In genomic region chr5:125766706-125767105, GRCh38 we compare ENCODE assay signal across 27 cellular contexts.
DNase-seq lines count a peak whose midpoint lies in the region; ATAC-seq, FAIRE-seq and TF ChIP-seq lines count a peak whose summit lies in the region.
"Had no signal": no experiment of that assay in that cellular context is flagged by ENCODE, and none has a peak within 500 bp of the region (broad histone marks: within the 10 kb centered on the region; RNA-seq: fewer than 3 reads in every experiment).

No MANE protein-coding gene starts in this region.

- 4% methylated on average over 1 of the region's 1 CpG for WGBS in HepG2 (ENCODE audit: low lambda C conversion rate)
- 44% methylated on average over 1 of the region's 1 CpG for WGBS in right lobe of liver (ENCODE audit: insufficient coverage, low coverage, low lambda C conversion rate, missing lambda C conversion rate)

- TF ChIP-seq RAD21 in HepG2 (CRISPR knock-in tag; IDR thresholded peaks at IDR 0.05), result no peak

- H3K4me2 ChIP-seq in HepG2 (ENCODE audit: low read depth, low read length), result no peak overlapping the region
- H3K4me2 ChIP-seq: A549; BLaER1; BLaER1 treated with 17β-estradiol and CSF1 and Interleukin-3, amounts not matched to agents 10 nM and 100 nM had no signal

- intact Hi-C loops in HepG2 (cut with micrococcal nuclease; ENCODE audit: unreplicated experiment) (no loop called here), right lobe of liver (cut with DNase I) (no loop called here)

- in situ Hi-C loops in HepG2 (cut with HindIII; ENCODE audit: extremely low pct_ligation_motif_present, low pct_unique_long_range_greater_than_20kb), result no loop called here

- no peak overlapping the region for H3K9ac ChIP-seq in HepG2 (ENCODE audit: insufficient read depth, low read depth, low read length)
- H3K9ac ChIP-seq: BLaER1; BLaER1 treated with 17β-estradiol and CSF1 and Interleukin-3, amounts not matched to agents 10 nM and 100 nM had no signal

- H2AFZ ChIP-seq in HepG2 (ENCODE audit: low read length), result no peak overlapping the region

- CTCF ChIA-PET in HepG2 (lab: Yijun Ruan, JAX; ENCODE audit: low intra/inter-chr PET ratio, low total read pairs), result no interaction called here

- H3K79me2 ChIP-seq in HepG2 (ENCODE audit: insufficient read depth, low read length), result no peaks in the 10 kb centered on the region

- no peak overlapping the region for H3K4me3 ChIP-seq in HepG2 (replicated peaks in 1 of 3; ENCODE audit: insufficient read depth in 1 of 3, low read depth in 2 of 3, low read length in 3 of 3)
- H3K4me3 ChIP-seq in right lobe of liver, result no peak overlapping the region
- H3K4me3 ChIP-seq: A549; BLaER1; BLaER1 treated with 17β-estradiol and CSF1 and Interleukin-3, amounts not matched to agents 10 nM and 100 nM had no signal

- TF ChIP-seq POLR2A in HepG2 (IDR thresholded peaks at IDR 0.05; ENCODE audit: insufficient read depth in 1 of 2, low read depth in 2 of 2, low read length in 2 of 2) (no peak), right lobe of liver (IDR thresholded peaks at IDR 0.05) (no peak)

- H3K36me3 ChIP-seq in HepG2 (replicated peaks in 1 of 2; ENCODE audit: control insufficient read depth in 1 of 2, insufficient read depth in 2 of 2, low read length in 2 of 2) (no peaks in the 10 kb centered on the region), right lobe of liver (no peaks in the 10 kb centered on the region)
- H3K36me3 ChIP-seq: BE2C; BLaER1; BLaER1 treated with 17β-estradiol and CSF1 and Interleukin-3, amounts not matched to agents 10 nM and 100 nM had no signal

- BruUV-seq in HepG2 (replicated peaks; lab: Mats Ljungman, UMichigan), result no TSS peak

- H3K9me3 ChIP-seq in HepG2 (ENCODE audit: low read length), result peaks cover 30% of the 10 kb centered on the region
- H3K9me3 ChIP-seq in right lobe of liver, result no peaks in the 10 kb centered on the region
- H3K9me3 ChIP-seq: A549, BE2C, BLaER1, Caco-2 had no signal

- no peaks in the 10 kb centered on the region for H4K20me1 ChIP-seq in HepG2 (ENCODE audit: insufficient read depth, low read length)
- H4K20me1 ChIP-seq: BLaER1; BLaER1 treated with 17β-estradiol and CSF1 and Interleukin-3, amounts not matched to agents 10 nM and 100 nM had no signal

- H3K4me1 ChIP-seq in HepG2 (ENCODE audit: insufficient read depth, low read length) (no peaks in the 10 kb centered on the region), right lobe of liver (no peaks in the 10 kb centered on the region)
- H3K4me1 ChIP-seq: A549; BLaER1; BLaER1 treated with 17β-estradiol and CSF1 and Interleukin-3, amounts not matched to agents 10 nM and 100 nM had no signal

- no peak for FAIRE-seq in HepG2 (lab: Jason Lieb, UNC)
- FAIRE-seq: A549 had no signal

- ATAC-seq in HepG2 (no peak), right lobe of liver (no peak)
- ATAC-seq: A549; CD8-positive, alpha-beta T cell had no signal

- H3K27ac ChIP-seq in HepG2 (ENCODE audit: extremely low read length, insufficient read depth, low read length), result no peak overlapping the region
- H3K27ac ChIP-seq in right lobe of liver, result no peak overlapping the region
- H3K27ac ChIP-seq: 22Rv1; A549; BLaER1; BLaER1 treated with 17β-estradiol and CSF1 and Interleukin-3, amounts not matched to agents 10 nM and 100 nM; C4-2B had no signal

- H3K27me3 ChIP-seq in HepG2 (ENCODE audit: control insufficient read depth in 1 of 2, insufficient read depth in 2 of 2, low read length in 2 of 2) (no peaks in the 10 kb centered on the region), right lobe of liver (no peaks in the 10 kb centered on the region)
- H3K27me3 ChIP-seq: BE2C; BLaER1; BLaER1 treated with 17β-estradiol and CSF1 and Interleukin-3, amounts not matched to agents 10 nM and 100 nM had no signal

- TF ChIP-seq CTCF in HepG2 (CRISPR knock-in tag; IDR thresholded peaks at IDR 0.05), result no peak
- TF ChIP-seq CTCF in right lobe of liver (IDR thresholded peaks at IDR 0.05), result no peak

- no peak for DNase-seq in HepG2 (ENCODE audit: low spot score)
- DNase-seq in right lobe of liver, result no peak
- DNase-seq: 8988T; ACHN; AML-193; BE2C; C1 segment of cervical spinal cord; Caco-2; Calu3; CD4-positive, alpha-beta memory T cell; CD4-positive, alpha-beta T cell; CD4-positive, CD25-positive, alpha-beta regulatory T cell; CD8-positive, alpha-beta memory T cell; CD8-positive, alpha-beta T cell; COR-L47; DMS 273 treated with DMSO at 0.1 percent for 48 hours; DMS153; DMS53; DMS79; DMS79 treated with DMSO at 0.1 percent for 48 hours; DND-41; EL had no signal

- TF ChIP-seq EP300 in HepG2 (IDR thresholded peaks at IDR 0.05; ENCODE audit: low read depth in 2 of 2, low read length in 2 of 2) (no peak), HepG2 (CRISPR knock-in tag; IDR thresholded peaks at IDR 0.05; ENCODE audit: borderline replicate concordance) (no peak)

- POLR2A ChIA-PET in HepG2 (lab: Yijun Ruan, JAX), result no interaction called here

TF ChIP-seq in HepG2, 621 proteins besides CTCF, POLR2A, EP300 and RAD21:
- peak; percentile 83 for TF ChIP-seq ATF7 (IDR thresholded peaks at IDR 0.05)
- TF ChIP-seq ATF7 (CRISPR knock-in tag; IDR thresholded peaks at IDR 0.05), result no peak
- TF ChIP-seq CREB1 (IDR thresholded peaks at IDR 0.05), result peak; percentile 85
- no peak for TF ChIP-seq CREB1 (CRISPR knock-in tag; IDR thresholded peaks at IDR 0.05)
- no peak for TF ChIP-seq SKI (IDR thresholded peaks at IDR 0.05; ENCODE audit: partially characterized antibody)
